ENCODE assay signal across 8 cellular contexts in the genomic region with DNA sequence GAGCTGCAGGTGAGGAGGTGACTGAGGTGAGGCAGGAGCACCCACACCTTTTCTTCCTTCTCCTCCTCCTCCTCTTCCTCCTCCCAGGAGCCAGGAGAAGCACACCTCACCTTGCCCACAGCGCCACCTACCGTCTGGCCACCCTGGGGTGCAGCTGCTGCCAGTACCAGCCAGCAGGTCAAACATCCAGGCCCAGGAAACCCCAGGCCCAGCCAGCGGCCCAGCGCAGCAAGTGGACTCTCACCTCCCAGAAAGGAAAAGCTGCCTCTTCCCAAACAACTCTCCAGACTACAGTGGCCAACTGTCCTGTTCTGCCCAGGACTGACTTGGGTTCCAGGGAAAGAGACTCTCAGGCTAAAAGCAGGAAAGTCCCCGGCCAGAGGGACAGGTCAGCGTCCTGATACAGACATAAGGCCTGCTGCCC. TPM values are rescaled to one million over a fixed set of nuclear protein-coding genes. Genes with fewer than 3 reads are reported as not detected.
DNase-seq lines count a peak whose midpoint lies in the region; ATAC-seq, FAIRE-seq and TF ChIP-seq lines count a peak whose summit lies in the region.

No MANE protein-coding gene starts in this region.

- no peaks in the 10 kb centered on the region for H3K79me2 ChIP-seq in OCI-LY7 (ENCODE audit: insufficient read depth, low read depth, low read length)

- H4K20me1 ChIP-seq in OCI-LY7 (ENCODE audit: insufficient read depth, low read length): peaks cover 4% of the 10 kb centered on the region; the same call in 1 of the 2 replicates

- 49 to 67% (median 51%) methylated on average over 6 of the region's 6 CpGs for WGBS in psoas muscle, 3 donors

- DNase-seq in AG08395 (ENCODE audit: low spot score) (peak; percentile 76), GM18507 (ENCODE audit: extremely low spot score, insufficient read length, low read depth) (peak; percentile 44), OCI-LY7 (ENCODE audit: low spot score) (peak; percentile 52), activated T-helper 1 cell treated with Interleukin-2 at 50 U/mL for 16 hours (ENCODE audit: low read depth) (peak; percentile 12), glomerular visceral epithelial cell (ENCODE audit: extremely low spot score) (peak; percentile 65), psoas muscle (peak; percentile 74 to 91), pons (ENCODE audit: low spot score) (no peak)

- intact Hi-C loops in OCI-LY7 (cut with micrococcal nuclease; ENCODE audit: unreplicated experiment) (loop anchor here (1.0 to 5.0 kb wide), 2 partner anchors 72 to 211 kb away; a partner anchor contains a TSS), psoas muscle (cut with DNase I) (loop anchor here (5.0 kb wide), 1 partner anchor 41 kb away; no protein-coding TSS in a partner anchor)

- H3K4me2 ChIP-seq in OCI-LY7 (ENCODE audit: low read length): no peak overlapping the region

- CTCF ChIA-PET in OCI-LY7 (lab: Charles Lee; ENCODE audit: unreplicated experiment): interaction anchor here (1.1 kb wide), 1 partner anchor 24 kb away, joined by 10 read pairs; no protein-coding TSS in a partner anchor

- H3K36me3 ChIP-seq in OCI-LY7 (ENCODE audit: insufficient read depth, low read length) (no peaks in the 10 kb centered on the region), psoas muscle (ENCODE audit: insufficient read depth in 1 of 2, low read depth in 1 of 2) (no peaks in the 10 kb centered on the region)

- H3K27ac ChIP-seq in OCI-LY7 (ENCODE audit: low read depth, low read length, poor library complexity, severe bottlenecking) (no peak overlapping the region), psoas muscle (no peak overlapping the region)

- H3K9me2 ChIP-seq in OCI-LY7 (ENCODE audit: insufficient read depth, low read length): no peaks in the 10 kb centered on the region

- no TSS peak for BruUV-seq in OCI-LY7 (replicated peaks; lab: Mats Ljungman, UMichigan)

- ATAC-seq in psoas muscle (peak; percentile 39 to 72 (median 56)), GM18870 (IDR thresholded peaks at IDR 0.05; ENCODE audit: unreplicated experiment) (no peak)

- H3K4me1 ChIP-seq in OCI-LY7 (ENCODE audit: insufficient read depth, low read length, poor library complexity, severe bottlenecking) (no peaks in the 10 kb centered on the region), psoas muscle (peaks cover 41% of the 10 kb centered on the region)

- POLR2A ChIA-PET in OCI-LY7 (lab: Charles Lee): no interaction called here

- H3K27me3 ChIP-seq in psoas muscle (ENCODE audit: insufficient read depth in 3 of 3, low read length in 2 of 3): no peaks in the 10 kb centered on the region

- no peak overlapping the region for H2AFZ ChIP-seq in OCI-LY7 (ENCODE audit: low read length)

- H3K9me3 ChIP-seq in OCI-LY7 (ENCODE audit: low read length) (no peaks in the 10 kb centered on the region), psoas muscle (no peaks in the 10 kb centered on the region)

- TF ChIP-seq CTCF in OCI-LY7 (conservative IDR thresholded peaks at IDR 0.05; ENCODE audit: low read length): peak; percentile 85
- TF ChIP-seq CTCF in psoas muscle (IDR thresholded peaks at IDR 0.05): peak; percentile 76

- H3K4me3 ChIP-seq in OCI-LY7 (ENCODE audit: low read depth, low read length, poor library complexity, severe bottlenecking): no peak overlapping the region
- no peak overlapping the region for H3K4me3 ChIP-seq in psoas muscle

- no peak for FAIRE-seq in GM18507 (lab: Jason Lieb, UNC)

RNA-seq across cellular contexts. Expression of a gene that starts 22.7 kb away (rescaled TPM):
- total RNA-seq in OCI-LY7 (2014; rRNA removed; shearing (Covaris generic)): 40.2 and 53.5 TPM in 2 replicates
- total RNA-seq in OCI-LY7 (2022) (27.3 and 32.8 TPM in 2 replicates), psoas muscle (10 to 100 TPM; 15.9 to 28.1 (median 21.7) TPM)
- 10 to 100 TPM; 24.1 to 79.0 (median 35.7) TPM for polyA plus RNA-seq in psoas muscle
